Comparison of ENCODE assay signal across 9 cellular contexts in the genomic region with DNA sequence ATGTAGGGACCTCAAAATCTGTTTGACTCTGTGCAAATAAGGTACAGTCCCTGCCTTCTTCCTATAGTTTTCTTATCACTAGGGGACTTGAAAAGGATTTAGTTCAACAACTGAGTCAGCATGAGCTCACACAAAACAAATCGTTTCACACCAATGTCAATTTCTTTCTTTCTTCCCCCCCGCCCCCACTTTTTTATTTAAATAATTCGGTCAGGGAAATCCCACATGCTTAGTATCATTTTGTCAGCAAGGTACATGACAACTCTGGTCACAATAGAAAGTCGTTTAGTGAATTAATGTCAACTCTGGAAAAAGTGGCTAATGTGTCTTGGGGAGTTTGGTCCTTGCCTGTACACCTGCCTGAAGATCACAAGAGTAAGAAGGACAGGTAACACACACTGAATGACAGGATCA.
DNase-seq lines count a peak whose midpoint lies in the region; ATAC-seq, FAIRE-seq and TF ChIP-seq lines count a peak whose summit lies in the region.
"Had no signal": no experiment of that assay in that cellular context is flagged by ENCODE, and none has a peak within 500 bp of the region (broad histone marks: within the 10 kb centered on the region; RNA-seq: fewer than 3 reads in every experiment).

No MANE protein-coding gene starts in this region.

- POLR2A ChIA-PET in GM12878 (lab: Charles Lee): interaction anchor here (1.0 to 2.5 kb wide), 18 partner anchors 8 to 325 kb away, joined by 3 to 32 read pairs (median 5); partner anchors contain the start of gene BTG1

- peak; percentile 32; the same call in 1 of the 2 replicates for TF ChIP-seq RAD21 in GM12878 (IDR thresholded peaks at IDR 0.05; ENCODE audit: insufficient read depth, low read depth, low read length)

- H3K27ac ChIP-seq in GM12878 (ENCODE audit: control insufficient read depth, insufficient read depth): peak overlapping the region; percentile 99

- H3K9ac ChIP-seq in GM12878 (ENCODE audit: control insufficient read depth, insufficient read depth, low read length): peak overlapping the region; percentile 70

- no peak for TF ChIP-seq CTCF in GM06990 (IDR thresholded peaks at IDR 0.05; ENCODE audit: insufficient read depth, low read length, poor library complexity, severe bottlenecking)
- no peak for TF ChIP-seq CTCF in GM12878 (IDR thresholded peaks at IDR 0.05 in 2 of 3, conservative IDR thresholded peaks at IDR 0.05 in 1 of 3; ENCODE audit: control insufficient read depth in 2 of 3, extremely low read depth in 1 of 3, insufficient read depth in 1 of 3, low read depth in 3 of 3, low read length in 3 of 3)

- DNase-seq in GM06990 (ENCODE audit: extremely low read depth, insufficient read length) (peak; percentile 81), GM12878 (ENCODE audit: low read depth, low spot score) (peak; percentile 91), nucleus accumbens (lab: John Stamatoyannopoulos, UW) (no peak), NCI-H1436 treated with DMSO at 0.1 percent for 48 hours (lab: John Stamatoyannopoulos, UW) (no peak)
- DNase-seq: NCI-H2227 treated with DMSO at 0.1 percent for 48 hours had no signal

- H3K4me1 ChIP-seq in GM12878 (ENCODE audit: control insufficient read depth, insufficient read depth, low read length): peaks cover 42% of the 10 kb centered on the region

- intact Hi-C loops in GM12878 (cut with micrococcal nuclease; ENCODE audit: unreplicated experiment): loop anchor here (1.0 to 2.0 kb wide), 6 partner anchors 16 to 100 kb away; no protein-coding TSS in a partner anchor

- H3K27me3 ChIP-seq in GM06990 (replicated peaks; ENCODE audit: control insufficient read depth, insufficient read depth, low read length): no peaks in the 10 kb centered on the region
- H3K27me3 ChIP-seq in GM12878 (replicated peaks in 1 of 2; ENCODE audit: control insufficient read depth in 2 of 2, insufficient read depth in 2 of 2, low read length in 1 of 2): no peaks in the 10 kb centered on the region

- FAIRE-seq in GM12878 (lab: Jason Lieb, UNC): peak; percentile 38

- in situ Hi-C loops in GM12878 (cut with MboI): loop anchor here (25.0 kb wide), 1 partner anchor 92 kb away; no protein-coding TSS in a partner anchor

- H3K4me3 ChIP-seq in GM06990 (replicated peaks; ENCODE audit: low read depth, low read length): no peak overlapping the region
- H3K4me3 ChIP-seq in GM12878: peak overlapping the region; percentile 34; the same call in 1 of the 2 replicates

- BruUV-seq in GM12878 (replicated peaks; lab: Mats Ljungman, UMichigan): no TSS peak

- peak overlapping the region; percentile 98 for H3K4me2 ChIP-seq in GM12878 (ENCODE audit: control insufficient read depth, insufficient read depth)

- RAD21 ChIA-PET in GM12878 (lab: Charles Lee; ENCODE audit: unreplicated experiment): interaction anchor here (0.6 to 2.5 kb wide), 33 partner anchors 10 to 659 kb away, joined by 3 to 97 read pairs (median 7); partner anchors contain the start of genes BTG1 and PLEKHG7

- 0% methylated on average over 4 of the region's 4 CpGs for WGBS in GM12878 (ENCODE audit: insufficient coverage, insufficient replicate concordance, low lambda C conversion rate, missing lambda C conversion rate)

- TF ChIP-seq EP300 in GM12878 (IDR thresholded peaks at IDR 0.05; ENCODE audit: borderline replicate concordance in 1 of 2, control insufficient read depth in 1 of 2, low read depth in 2 of 2, low read length in 2 of 2): peak; percentile 75 to 92; a peak in 3 of 4 replicates

- H3K36me3 ChIP-seq in GM06990 (ENCODE audit: control insufficient read depth, insufficient read depth, low read length) (no peaks in the 10 kb centered on the region), GM12878 (ENCODE audit: control insufficient read depth in 2 of 2, insufficient read depth in 2 of 2, low read length in 1 of 2) (no peaks in the 10 kb centered on the region)

- ATAC-seq in GM19023 (IDR thresholded peaks at IDR 0.05; ENCODE audit: unreplicated experiment) (peak; percentile 34), HG03108 (IDR thresholded peaks at IDR 0.05; ENCODE audit: unreplicated experiment) (peak; percentile 29), GM12878 (peak; percentile 46), GM19324 (IDR thresholded peaks at IDR 0.05; ENCODE audit: low FRiP score, unreplicated experiment) (no peak), GM19397 (IDR thresholded peaks at IDR 0.05; ENCODE audit: unreplicated experiment) (no peak)

- no peaks in the 10 kb centered on the region for H3K9me3 ChIP-seq in GM12878 (replicated peaks; ENCODE audit: control insufficient read depth, insufficient read depth, low read length)

- H2AFZ ChIP-seq in GM12878 (ENCODE audit: control insufficient read depth, low read depth, low read length): no peak overlapping the region

- no peak for TF ChIP-seq POLR2A in GM12878 (IDR thresholded peaks at IDR 0.05; ENCODE audit: low read depth, low read length)

- SMC1A ChIA-PET in GM12878 (lab: Charles Lee; ENCODE audit: uncharacterized antibody, unreplicated experiment): interaction anchor here (0.5 to 2.5 kb wide), 34 partner anchors 8 to 440 kb away, joined by 3 to 64 read pairs (median 5); no protein-coding TSS in a partner anchor

- peaks cover 64% of the 10 kb centered on the region for H3K79me2 ChIP-seq in GM12878 (ENCODE audit: control insufficient read depth, insufficient read depth, low read length)

- CTCF ChIA-PET in GM12878 (lab: Yijun Ruan, JAX): interaction anchor here (0.6 to 2.5 kb wide), 12 partner anchors 9 to 107 kb away, joined by 4 to 18 read pairs (median 8); no protein-coding TSS in a partner anchor

- no peaks in the 10 kb centered on the region for H4K20me1 ChIP-seq in GM12878 (ENCODE audit: control insufficient read depth, insufficient read depth)

TF ChIP-seq in GM12878, 131 proteins besides CTCF, POLR2A, EP300 and RAD21 (continues in another document):
- TF ChIP-seq HDAC2 (IDR thresholded peaks at IDR 0.05): no peak
- peak; percentile 57; the same call in 1 of the 2 replicates for TF ChIP-seq BMI1 (IDR thresholded peaks at IDR 0.05; ENCODE audit: borderline replicate concordance)
- no peak for TF ChIP-seq NFXL1 (IDR thresholded peaks at IDR 0.05; ENCODE audit: borderline replicate concordance)
- no peak for TF ChIP-seq CHD1 (IDR thresholded peaks at IDR 0.05; ENCODE audit: low read depth, low read length)
- TF ChIP-seq ZNF687 (IDR thresholded peaks at IDR 0.05): peak; percentile 71; the same call in 1 of the 2 replicates
- no peak; the same call in 1 of the 2 replicates for TF ChIP-seq TAF1 (IDR thresholded peaks at IDR 0.05; ENCODE audit: borderline replicate concordance, low read depth, low read length)
- TF ChIP-seq SREBF1 (IDR thresholded peaks at IDR 0.05; ENCODE audit: low read length): no peak
- TF ChIP-seq, protein P1, sequence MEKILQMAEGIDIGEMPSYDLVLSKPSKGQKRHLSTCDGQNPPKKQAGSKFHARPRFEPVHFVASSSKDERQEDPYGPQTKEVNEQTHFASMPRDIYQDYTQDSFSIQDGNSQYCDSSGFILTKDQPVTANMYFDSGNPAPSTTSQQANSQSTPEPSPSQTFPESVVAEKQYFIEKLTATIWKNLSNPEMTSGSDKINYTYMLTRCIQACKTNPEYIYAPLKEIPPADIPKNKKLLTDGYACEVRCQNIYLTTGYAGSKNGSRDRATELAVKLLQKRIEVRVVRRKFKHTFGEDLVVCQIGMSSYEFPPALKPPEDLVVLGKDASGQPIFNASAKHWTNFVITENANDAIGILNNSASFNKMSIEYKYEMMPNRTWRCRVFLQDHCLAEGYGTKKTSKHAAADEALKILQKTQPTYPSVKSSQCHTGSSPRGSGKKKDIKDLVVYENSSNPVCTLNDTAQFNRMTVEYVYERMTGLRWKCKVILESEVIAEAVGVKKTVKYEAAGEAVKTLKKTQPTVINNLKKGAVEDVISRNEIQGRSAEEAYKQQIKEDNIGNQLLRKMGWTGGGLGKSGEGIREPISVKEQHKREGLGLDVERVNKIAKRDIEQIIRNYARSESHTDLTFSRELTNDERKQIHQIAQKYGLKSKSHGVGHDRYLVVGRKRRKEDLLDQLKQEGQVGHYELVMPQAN (conservative IDR thresholded peaks at IDR 0.05): no peak
- TF ChIP-seq PKNOX1 (IDR thresholded peaks at IDR 0.05): no peak

Comparison
In these comparisons a context has a peak if more than half of its experiments do, and no peak if none do; other contexts are left out.
1. DNase-seq: peak in GM06990 (single experiment) and GM12878 (single experiment); none in nucleus accumbens (0 of 56) and NCI-H1436 treated with DMSO at 0.1 percent for 48 hours (single experiment).
2. ATAC-seq: peak in GM19023 (single experiment), HG03108 (single experiment) and GM12878 (single experiment); none in GM19324 (single experiment) and GM19397 (single experiment).